In the genomic region with DNA sequence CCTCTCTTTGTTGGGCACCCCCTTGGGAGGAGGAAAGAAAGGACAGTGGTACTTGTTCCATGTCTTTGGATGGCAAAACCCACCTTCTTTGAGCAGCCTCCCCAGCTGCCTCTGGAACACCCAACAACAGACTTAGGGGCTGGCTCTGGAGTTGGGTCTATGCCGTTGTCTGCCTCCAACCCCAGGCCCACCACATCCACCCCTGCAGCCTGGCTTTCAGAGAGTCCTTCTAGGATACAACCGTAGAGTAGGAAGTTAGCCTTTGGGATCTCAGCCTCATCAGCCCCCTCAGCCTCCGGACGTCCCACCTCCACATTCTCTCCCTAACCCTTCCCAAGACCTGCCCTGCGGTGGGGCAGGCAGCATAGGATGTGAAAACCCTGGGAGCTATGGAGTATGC, we compare ENCODE assay signal across 2 cellular contexts.
TF ChIP-seq lines count a peak whose summit lies in the region.

No MANE protein-coding gene starts in this region.

TF ChIP-seq in SK-N-SH, 30 proteins besides CTCF, POLR2A, EP300 and RAD21:
- TF ChIP-seq, protein P1, sequence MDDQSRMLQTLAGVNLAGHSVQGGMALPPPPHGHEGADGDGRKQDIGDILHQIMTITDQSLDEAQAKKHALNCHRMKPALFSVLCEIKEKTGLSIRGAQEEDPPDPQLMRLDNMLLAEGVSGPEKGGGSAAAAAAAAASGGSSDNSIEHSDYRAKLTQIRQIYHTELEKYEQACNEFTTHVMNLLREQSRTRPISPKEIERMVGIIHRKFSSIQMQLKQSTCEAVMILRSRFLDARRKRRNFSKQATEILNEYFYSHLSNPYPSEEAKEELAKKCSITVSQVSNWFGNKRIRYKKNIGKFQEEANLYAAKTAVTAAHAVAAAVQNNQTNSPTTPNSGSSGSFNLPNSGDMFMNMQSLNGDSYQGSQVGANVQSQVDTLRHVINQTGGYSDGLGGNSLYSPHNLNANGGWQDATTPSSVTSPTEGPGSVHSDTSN (IDR thresholded peaks at IDR 0.05) = no peak
- TF ChIP-seq RFX5 (IDR thresholded peaks at IDR 0.05; ENCODE audit: low read length) = no peak
- TF ChIP-seq JUND (IDR thresholded peaks at IDR 0.05) = no peak
- TF ChIP-seq RXRA (IDR thresholded peaks at IDR 0.05; ENCODE audit: borderline replicate concordance, low read depth) = no peak
- TF ChIP-seq SIN3A (IDR thresholded peaks at IDR 0.05; ENCODE audit: borderline replicate concordance, low read depth, low read length) = no peak
- TF ChIP-seq EZH2phosphoT487 (IDR thresholded peaks at IDR 0.05; ENCODE audit: borderline replicate concordance, low read depth) = no peak
- TF ChIP-seq, protein P2, sequence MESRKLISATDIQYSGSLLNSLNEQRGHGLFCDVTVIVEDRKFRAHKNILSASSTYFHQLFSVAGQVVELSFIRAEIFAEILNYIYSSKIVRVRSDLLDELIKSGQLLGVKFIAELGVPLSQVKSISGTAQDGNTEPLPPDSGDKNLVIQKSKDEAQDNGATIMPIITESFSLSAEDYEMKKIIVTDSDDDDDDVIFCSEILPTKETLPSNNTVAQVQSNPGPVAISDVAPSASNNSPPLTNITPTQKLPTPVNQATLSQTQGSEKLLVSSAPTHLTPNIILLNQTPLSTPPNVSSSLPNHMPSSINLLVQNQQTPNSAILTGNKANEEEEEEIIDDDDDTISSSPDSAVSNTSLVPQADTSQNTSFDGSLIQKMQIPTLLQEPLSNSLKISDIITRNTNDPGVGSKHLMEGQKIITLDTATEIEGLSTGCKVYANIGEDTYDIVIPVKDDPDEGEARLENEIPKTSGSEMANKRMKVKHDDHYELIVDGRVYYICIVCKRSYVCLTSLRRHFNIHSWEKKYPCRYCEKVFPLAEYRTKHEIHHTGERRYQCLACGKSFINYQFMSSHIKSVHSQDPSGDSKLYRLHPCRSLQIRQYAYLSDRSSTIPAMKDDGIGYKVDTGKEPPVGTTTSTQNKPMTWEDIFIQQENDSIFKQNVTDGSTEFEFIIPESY (IDR thresholded peaks at IDR 0.05; ENCODE audit: borderline replicate concordance, low read depth) = no peak
- TF ChIP-seq, protein P3, sequence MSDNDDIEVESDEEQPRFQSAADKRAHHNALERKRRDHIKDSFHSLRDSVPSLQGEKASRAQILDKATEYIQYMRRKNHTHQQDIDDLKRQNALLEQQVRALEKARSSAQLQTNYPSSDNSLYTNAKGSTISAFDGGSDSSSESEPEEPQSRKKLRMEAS (IDR thresholded peaks at IDR 0.05; ENCODE audit: low read depth) = no peak
- no peak for TF ChIP-seq FOSL2 (IDR thresholded peaks at IDR 0.05; ENCODE audit: borderline replicate concordance, low read depth)
- no peak for TF ChIP-seq SMC3 (IDR thresholded peaks at IDR 0.05; ENCODE audit: low read depth, low read length)
- no peak for TF ChIP-seq TAF1 (IDR thresholded peaks at IDR 0.05; ENCODE audit: borderline replicate concordance, low read depth, low read length)
- TF ChIP-seq MEF2A (IDR thresholded peaks at IDR 0.05; ENCODE audit: borderline replicate concordance, low read depth) = no peak
- no peak for TF ChIP-seq MXI1 (IDR thresholded peaks at IDR 0.05; ENCODE audit: low read depth, low read length)
- TF ChIP-seq NFIC (IDR thresholded peaks at IDR 0.05; ENCODE audit: borderline replicate concordance) = no peak

TF ChIP-seq in SK-N-SH treated with all-trans-retinoic acid at 6 μM for 48 hours, 23 proteins besides CTCF, POLR2A, EP300 and RAD21:
- TF ChIP-seq ZC3H10 (CRISPR knock-in tag; IDR thresholded peaks at IDR 0.05) (no peak), OSR1 (CRISPR knock-in tag; IDR thresholded peaks at IDR 0.05) (no peak), ZNF565 (CRISPR knock-in tag; conservative IDR thresholded peaks at IDR 0.05; ENCODE audit: low read depth) (no peak)
